In the genomic region with DNA sequence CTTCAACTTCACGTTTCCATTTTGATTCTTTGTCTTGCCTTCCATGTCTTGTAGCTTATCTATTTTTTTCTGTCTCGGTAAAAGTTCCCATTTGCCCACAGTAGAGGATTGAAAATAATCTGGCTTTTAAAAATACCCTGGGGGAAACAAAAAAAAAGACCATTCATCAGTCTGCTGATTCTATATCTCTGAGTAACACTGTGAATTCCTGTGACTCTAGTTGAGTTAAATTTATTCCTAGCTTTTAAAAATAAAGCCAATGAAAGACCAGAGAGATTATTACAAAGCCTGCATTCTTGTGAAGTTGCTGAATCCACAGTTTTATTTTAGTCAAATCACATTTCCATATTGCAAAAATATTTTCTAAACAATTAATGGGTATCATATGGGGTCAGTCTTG, we compare ENCODE assay signal across 17 cellular contexts.
A peak's percentile ranks its signal among the peaks of the same experiment; 100 is the strongest.
DNase-seq lines count a peak whose midpoint lies in the region; ATAC-seq lines count a peak whose summit lies in the region.
"Had no signal": no experiment of that assay in that cellular context is flagged by ENCODE, and none has a peak within 500 bp of the region (broad histone marks: within the 10 kb centered on the region; RNA-seq: fewer than 3 reads in every experiment).

No MANE protein-coding gene starts in this region.

- H3K4me3 Mint-ChIP-seq in central memory CD8-positive, alpha-beta T cell = no peak overlapping the region
- H3K4me3 Mint-ChIP-seq in activated CD8-positive, alpha-beta memory T cell treated with anti-CD3 and anti-CD28 coated beads, Interleukin-2, amount 10 ng/mL, durations not matched to agents 7 days and 5 days = no peak overlapping the region
- H3K4me3 Mint-ChIP-seq: B cell; CD8-positive, alpha-beta T cell; H9 had no signal

- peaks cover 32% of the 10 kb centered on the region for H3K27me3 Mint-ChIP-seq in central memory CD8-positive, alpha-beta T cell
- no peaks in the 10 kb centered on the region for H3K27me3 Mint-ChIP-seq in activated CD8-positive, alpha-beta memory T cell treated with anti-CD3 and anti-CD28 coated beads, Interleukin-2, amount 10 ng/mL, durations not matched to agents 7 days and 5 days
- H3K27me3 Mint-ChIP-seq: B cell had no signal

- CTCF ChIA-PET in activated CD8-positive, alpha-beta memory T cell treated with anti-CD3 and anti-CD28 coated beads, Interleukin-2, amount 10 ng/mL, durations not matched to agents 7 days and 5 days (lab: Charles Lee) = no interaction called here

- H3K4me1 Mint-ChIP-seq in central memory CD8-positive, alpha-beta T cell = no peaks in the 10 kb centered on the region
- H3K4me1 Mint-ChIP-seq in activated CD8-positive, alpha-beta memory T cell treated with anti-CD3 and anti-CD28 coated beads, Interleukin-2, amount 10 ng/mL, durations not matched to agents 7 days and 5 days = no peaks in the 10 kb centered on the region
- H3K4me1 Mint-ChIP-seq: B cell had no signal

- H3K36me3 Mint-ChIP-seq in central memory CD8-positive, alpha-beta T cell (ENCODE audit: insufficient read depth) = no peaks in the 10 kb centered on the region
- H3K36me3 Mint-ChIP-seq in activated CD8-positive, alpha-beta memory T cell treated with anti-CD3 and anti-CD28 coated beads, Interleukin-2, amount 10 ng/mL, durations not matched to agents 7 days and 5 days = no peaks in the 10 kb centered on the region
- H3K36me3 Mint-ChIP-seq: CD8-positive, alpha-beta T cell had no signal

- no peak for ATAC-seq in central memory CD8-positive, alpha-beta T cell (replicated peaks; ENCODE audit: extremely low read depth, poor library complexity, severe bottlenecking)
- ATAC-seq in HG02870 (IDR thresholded peaks at IDR 0.05; ENCODE audit: unreplicated experiment) (no peak), HG03175 (IDR thresholded peaks at IDR 0.05; ENCODE audit: unreplicated experiment) (no peak), HG03457 (IDR thresholded peaks at IDR 0.05; ENCODE audit: unreplicated experiment) (no peak)
- no peak for ATAC-seq in activated CD8-positive, alpha-beta memory T cell treated with anti-CD3 and anti-CD28 coated beads, Interleukin-2, amount 10 ng/mL, durations not matched to agents 7 days and 5 days
- ATAC-seq: CD8-positive, alpha-beta T cell; GM12878 had no signal

- DNase-seq in COLO829 (ENCODE audit: low spot score) = peak; percentile 67
- DNase-seq in central memory CD8-positive, alpha-beta T cell (ENCODE audit: low spot score in 2 of 2) = no peak
- DNase-seq in foreskin melanocyte = peak; percentile 91
- DNase-seq in activated CD8-positive, alpha-beta memory T cell treated with anti-CD3 and anti-CD28 coated beads, Interleukin-2, amount 10 ng/mL, durations not matched to agents 7 days and 5 days = no peak
- DNase-seq: 8988T; CD8-positive, alpha-beta T cell; COR-L47; DMS 273 treated with DMSO at 0.1 percent for 48 hours; DMS53; DND-41; EL; H9 had no signal

- peaks cover 5% of the 10 kb centered on the region for H3K9me3 Mint-ChIP-seq in central memory CD8-positive, alpha-beta T cell
- peaks cover 8% of the 10 kb centered on the region for H3K9me3 Mint-ChIP-seq in activated CD8-positive, alpha-beta memory T cell treated with anti-CD3 and anti-CD28 coated beads, Interleukin-2, amount 10 ng/mL, durations not matched to agents 7 days and 5 days (ENCODE audit: low read depth)

- H3K27ac Mint-ChIP-seq in central memory CD8-positive, alpha-beta T cell (ENCODE audit: low read depth) = peak overlapping the region; percentile 12
- H3K27ac Mint-ChIP-seq in activated CD8-positive, alpha-beta memory T cell treated with anti-CD3 and anti-CD28 coated beads, Interleukin-2, amount 10 ng/mL, durations not matched to agents 7 days and 5 days = no peak overlapping the region
- H3K27ac Mint-ChIP-seq: B cell; CD8-positive, alpha-beta T cell; H9 had no signal

Comparison
In these comparisons a context has a peak if more than half of its experiments do, and no peak if none do; other contexts are left out.
1. DNase-seq: peak in COLO829 (single experiment) and foreskin melanocyte (single experiment); none in central memory CD8-positive, alpha-beta T cell (0 of 2) and activated CD8-positive, alpha-beta memory T cell treated with anti-CD3 and anti-CD28 coated beads, Interleukin-2, amount 10 ng/mL, durations not matched to agents 7 days and 5 days (single experiment).